1 cellular context compared by ENCODE assay signal in genomic region chr5:89449392-89450148, GRCh38.
TF ChIP-seq lines count a peak whose summit lies in the region.

No MANE protein-coding gene starts in this region.

TF ChIP-seq in H1, 55 proteins besides CTCF, POLR2A, EP300 and RAD21:
- TF ChIP-seq GTF2F1 (IDR thresholded peaks at IDR 0.05; ENCODE audit: borderline replicate concordance, low read depth, low read length), result no peak
- no peak for TF ChIP-seq ASH2L (IDR thresholded peaks at IDR 0.05; ENCODE audit: low read length)
- no peak for TF ChIP-seq TEAD4 (IDR thresholded peaks at IDR 0.05; ENCODE audit: low read depth, low read length)
- no peak for TF ChIP-seq BACH1 (IDR thresholded peaks at IDR 0.05; ENCODE audit: low read length)
- TF ChIP-seq USF2 (IDR thresholded peaks at IDR 0.05; ENCODE audit: low read length), result no peak
- TF ChIP-seq JUN (IDR thresholded peaks at IDR 0.05; ENCODE audit: low read depth, low read length), result no peak
- no peak for TF ChIP-seq KDM4A (IDR thresholded peaks at IDR 0.05; ENCODE audit: low read depth, low read length, severe bottlenecking)
- TF ChIP-seq SIN3A (conservative IDR thresholded peaks at IDR 0.05 in 1 of 2, IDR thresholded peaks at IDR 0.05 in 1 of 2; ENCODE audit: low read depth in 1 of 2, low read length in 2 of 2), result no peak
- TF ChIP-seq FOSL1 (IDR thresholded peaks at IDR 0.05; ENCODE audit: insufficient read depth, low read depth, low read length), result no peak
- TF ChIP-seq JUND (IDR thresholded peaks at IDR 0.05; ENCODE audit: low read length), result no peak
- no peak for TF ChIP-seq TBP (IDR thresholded peaks at IDR 0.05; ENCODE audit: low read depth, low read length)
- no peak for TF ChIP-seq MAX (IDR thresholded peaks at IDR 0.05)
- no peak for TF ChIP-seq CHD2 (IDR thresholded peaks at IDR 0.05; ENCODE audit: low read length)
- no peak for TF ChIP-seq HDAC2 (IDR thresholded peaks at IDR 0.05; ENCODE audit: borderline replicate concordance in 1 of 2, low read depth in 2 of 2, low read length in 2 of 2)
- TF ChIP-seq EGR1 (IDR thresholded peaks at IDR 0.05; ENCODE audit: borderline replicate concordance, low read depth, low read length), result no peak
- no peak for TF ChIP-seq SP4 (IDR thresholded peaks at IDR 0.05; ENCODE audit: low read length)
- TF ChIP-seq POU5F1 (IDR thresholded peaks at IDR 0.05; ENCODE audit: low read depth, low read length), result no peak
- no peak for TF ChIP-seq CREB1 (IDR thresholded peaks at IDR 0.05)
TF ChIP-seq in H1: peak in this region for 0.
